In the genomic region with DNA sequence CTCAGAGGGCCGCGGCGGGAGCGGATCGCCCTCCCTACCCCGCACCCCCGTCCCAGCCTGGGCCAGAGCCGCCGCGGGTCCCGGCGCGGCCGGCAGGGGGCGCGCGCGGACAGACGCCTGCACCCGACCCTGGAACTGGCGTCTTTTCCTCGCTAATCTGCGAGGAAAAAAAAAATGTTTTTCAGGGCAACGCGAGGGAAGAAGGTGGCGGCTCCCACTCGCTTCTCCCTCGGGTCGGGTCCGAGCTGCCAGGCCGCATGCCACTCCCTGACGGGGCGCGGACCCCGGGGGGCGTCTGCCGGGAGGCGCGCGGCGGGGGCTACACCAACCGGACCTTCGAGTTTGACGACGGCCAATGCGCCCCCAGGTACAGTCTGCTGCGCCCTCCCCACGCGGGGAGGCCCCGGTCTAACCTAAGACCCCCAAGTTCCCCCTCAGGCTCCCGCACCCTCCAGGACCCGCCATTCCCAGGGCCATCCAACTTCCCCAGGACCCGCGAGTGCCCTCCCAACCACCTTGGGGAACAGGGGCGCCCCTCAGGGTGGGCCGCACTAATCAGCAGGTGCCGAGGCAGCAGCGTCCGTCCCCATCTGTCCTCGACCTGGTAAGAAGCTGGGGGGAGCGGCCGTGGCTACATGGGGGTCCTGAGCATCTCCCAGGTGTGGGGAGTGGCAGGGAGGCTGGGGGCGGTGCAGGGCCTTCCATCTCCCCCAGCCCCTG, we compare ENCODE assay signal across 8 cellular contexts. TPM values are rescaled to one million over a fixed set of nuclear protein-coding genes. Genes with fewer than 3 reads are reported as not detected.
DNase-seq lines count a peak whose midpoint lies in the region; ATAC-seq and TF ChIP-seq lines count a peak whose summit lies in the region.

TSS of gene KCNT1 (plus strand) at position 184 of the 720 bp plus-strand sequence. CDS start at position 258, 74 bp downstream.

- H3K27me3 ChIP-seq in BE2C: no peaks in the 10 kb centered on the region
- H3K27me3 ChIP-seq in cardiac muscle cell: peaks cover 38% of the 10 kb centered on the region

- TF ChIP-seq CTCF in BE2C (IDR thresholded peaks at IDR 0.05; ENCODE audit: low read depth, low read length) (peak; percentile 69), GM20000 (IDR thresholded peaks at IDR 0.05; ENCODE audit: extremely low read depth, missing control alignments) (peak; percentile 92), cardiac muscle cell (IDR thresholded peaks at IDR 0.05; ENCODE audit: low read depth, low read length) (peak; percentile 88)

- H3K4me1 ChIP-seq in BE2C (peaks cover 21% of the 10 kb centered on the region), cardiac muscle cell (ENCODE audit: low read depth) (peaks cover 3% of the 10 kb centered on the region)

- no peaks in the 10 kb centered on the region for H3K9me3 ChIP-seq in BE2C
- no peaks in the 10 kb centered on the region for H3K9me3 ChIP-seq in cardiac muscle cell (ENCODE audit: low read depth)

- DNase-seq in BE2C (peak; percentile 75), GM20000 (ENCODE audit: low spot score) (peak; percentile 95), RPMI7951 (ENCODE audit: low read depth) (peak; percentile 21), cardiac muscle cell (ENCODE audit: low read depth in 1 of 2, low spot score in 1 of 2) (peak; percentile 55 to 69), retina (peak; percentile 93)
- peak; percentile 52 for DNase-seq in activated naive CD4-positive, alpha-beta T cell treated with Interleukin-2 at 50 U/mL for 16 hours
- DNase-seq in NK-92 treated with Interleukin-12 subunit alpha and Interleukin-12 subunit beta, amount 100 ng/mL, for 24 hours (lab: John Stamatoyannopoulos, UW): no peak

- no peak for ATAC-seq in GM19397 (IDR thresholded peaks at IDR 0.05; ENCODE audit: unreplicated experiment)

- H3K36me3 ChIP-seq in BE2C: no peaks in the 10 kb centered on the region
- H3K36me3 ChIP-seq in cardiac muscle cell: no peaks in the 10 kb centered on the region

- peak within 1 kb of the TSS; percentile 53 for H3K4me3 ChIP-seq in BE2C (ENCODE audit: low read depth, low read length)
- peak within 1 kb of the TSS; percentile 29 for H3K4me3 ChIP-seq in cardiac muscle cell

- no peak within 1 kb of the TSS for H3K27ac ChIP-seq in cardiac muscle cell

RNA-seq across cellular contexts. Expression of gene KCNT1, which starts in this region (rescaled TPM):
- polyA plus RNA-seq in BE2C (2012; ENCODE audit: insufficient read depth, insufficient read length, low read depth): 55.4 TPM
- total RNA-seq in RPMI7951 (2014; rRNA removed; shearing (Covaris generic)): not detected in 2 replicates
- 0.11 and 0.12 TPM in 2 replicates for total RNA-seq in cardiac muscle cell
- 0.02 and 0.20 TPM in 2 replicates for polyA plus RNA-seq in cardiac muscle cell

Comparison
In these comparisons a context has a peak if more than half of its experiments do, and no peak if none do; other contexts are left out.
1. Peak in DNase-seq in RPMI7951; RNA of the gene not detected or under 1 TPM.
2. Peak in DNase-seq and H3K4me3 ChIP-seq in cardiac muscle cell; RNA of the gene not detected or under 1 TPM.